ENCODE assay signal across 9 cellular contexts in genomic region chr6:132354517-132355167, GRCh38. TPM values are rescaled to one million over a fixed set of nuclear protein-coding genes. Genes with fewer than 3 reads are reported as not detected.
A peak's percentile ranks its signal among the peaks of the same experiment; 100 is the strongest.
DNase-seq lines count a peak whose midpoint lies in the region; ATAC-seq and TF ChIP-seq lines count a peak whose summit lies in the region.
"Had no signal": no experiment of that assay in that cellular context is flagged by ENCODE, and none has a peak within 500 bp of the region (broad histone marks: within the 10 kb centered on the region; RNA-seq: fewer than 3 reads in every experiment).

No MANE protein-coding gene starts in this region.

- TF ChIP-seq CTCF in stomach (IDR thresholded peaks at IDR 0.05): no peak

- H3K36me3 Mint-ChIP-seq in T-helper 17 cell (ENCODE audit: low read depth): no peaks in the 10 kb centered on the region
- H3K36me3 Mint-ChIP-seq in effector memory CD8-positive, alpha-beta T cell (ENCODE audit: insufficient read depth): peaks cover 6% of the 10 kb centered on the region

- peaks cover 2% of the 10 kb centered on the region for H3K4me1 Mint-ChIP-seq in T-helper 17 cell
- H3K4me1 Mint-ChIP-seq in effector memory CD8-positive, alpha-beta T cell (ENCODE audit: low read depth in 2 of 2): peaks cover 9 to 11% of the 10 kb centered on the region in 2 donors

- TF ChIP-seq POLR2A in stomach (IDR thresholded peaks at IDR 0.05): no peak

- no peaks in the 10 kb centered on the region for H3K27me3 ChIP-seq in stomach
- H3K27me3 ChIP-seq: left lung had no signal

- H3K27me3 Mint-ChIP-seq in T-helper 17 cell: no peaks in the 10 kb centered on the region
- H3K27me3 Mint-ChIP-seq in effector memory CD8-positive, alpha-beta T cell: peaks cover 16 to 18% of the 10 kb centered on the region in 2 donors

- no peaks in the 10 kb centered on the region for H3K9me3 Mint-ChIP-seq in effector memory CD8-positive, alpha-beta T cell

- DNase-seq in Right ventricle myocardium superior (peak; percentile 49), left ventricle myocardium superior (no peak), T-helper 17 cell (peak in 1 of 3 donors; percentile 6), stomach (peak; percentile 44), NCI-H526 treated with DMSO at 0.1 percent for 48 hours (lab: John Stamatoyannopoulos, UW) (no peak), NCI-H345 treated with DMSO at 0.1 percent for 48 hours (lab: John Stamatoyannopoulos, UW; ENCODE audit: unreplicated experiment) (no peak), D341Med (ENCODE audit: low spot score) (no peak)
- peak; percentile 7 to 16 (median 9) for DNase-seq in effector memory CD8-positive, alpha-beta T cell

- H3K9me3 ChIP-seq in T-helper 17 cell (ENCODE audit: control insufficient read depth, low read length, poor library complexity, severe bottlenecking) (no peaks in the 10 kb centered on the region), stomach (no peaks in the 10 kb centered on the region)
- H3K9me3 ChIP-seq: left lung had no signal

- intact Hi-C loops in Right ventricle myocardium superior (cut with DNase I) (no loop called here), left ventricle myocardium superior (cut with micrococcal nuclease) (no loop called here), stomach (cut with DNase I; ENCODE audit: low total_unique reads) (no loop called here)

- H3K27ac ChIP-seq in stomach: no peak overlapping the region
- H3K27ac ChIP-seq: left lung had no signal

- no peaks in the 10 kb centered on the region for H3K36me3 ChIP-seq in stomach
- H3K36me3 ChIP-seq: left lung had no signal

- no peak overlapping the region for H3K27ac Mint-ChIP-seq in T-helper 17 cell
- no peak overlapping the region for H3K27ac Mint-ChIP-seq in effector memory CD8-positive, alpha-beta T cell

- no peak overlapping the region for H3K4me3 Mint-ChIP-seq in T-helper 17 cell
- peak overlapping the region in 1 of 2 donors; percentile 43 for H3K4me3 Mint-ChIP-seq in effector memory CD8-positive, alpha-beta T cell

- no peak for TF ChIP-seq EP300 in stomach (IDR thresholded peaks at IDR 0.05)

- no peaks in the 10 kb centered on the region for H3K4me1 ChIP-seq in stomach
- H3K4me1 ChIP-seq: left lung had no signal

- WGBS in stomach, 5 donors: 77 to 85% (median 78%) methylated on average over 7 of the region's 7 CpGs

- no peak for ATAC-seq in Right ventricle myocardium superior (ENCODE audit: poor library complexity)
- no peak for ATAC-seq in left ventricle myocardium superior
- peak; percentile 59 for ATAC-seq in T-helper 17 cell
- ATAC-seq in effector memory CD8-positive, alpha-beta T cell (replicated peaks): peak; percentile 27
- ATAC-seq: left lung had no signal

- H3K4me3 ChIP-seq in stomach: no peak overlapping the region
- H3K4me3 ChIP-seq: left lung had no signal

RNA-seq across cellular contexts. Expression of gene MOXD1, which starts 46.6 kb away (rescaled TPM):
- total RNA-seq in Right ventricle myocardium superior: 2.2 TPM
- total RNA-seq in left ventricle myocardium superior: 3.5 TPM
- total RNA-seq in T-helper 17 cell: not detected
- 10 to 100 TPM in 2 of 5 donors, 1 to 10 TPM in 3; 2.2 to 16.9 (median 4.5) TPM for total RNA-seq in stomach
- 10 to 100 TPM in 1 of 3 donors, 1 to 10 TPM in 2; 2.1 to 14.8 (median 3.4) TPM for polyA plus RNA-seq in stomach

Comparison
In these comparisons a context has a peak if more than half of its experiments do, and no peak if none do; other contexts are left out.
1. DNase-seq: peak in Right ventricle myocardium superior (single experiment), effector memory CD8-positive, alpha-beta T cell (3 of 3) and stomach (single experiment); none in left ventricle myocardium superior (single experiment), NCI-H526 treated with DMSO at 0.1 percent for 48 hours (single experiment), NCI-H345 treated with DMSO at 0.1 percent for 48 hours (single experiment) and D341Med (single experiment).
2. ATAC-seq: peak in T-helper 17 cell (single experiment) and effector memory CD8-positive, alpha-beta T cell (single experiment); none in Right ventricle myocardium superior (single experiment) and left ventricle myocardium superior (single experiment).